1 cellular context compared by ENCODE assay signal in the genomic region with DNA sequence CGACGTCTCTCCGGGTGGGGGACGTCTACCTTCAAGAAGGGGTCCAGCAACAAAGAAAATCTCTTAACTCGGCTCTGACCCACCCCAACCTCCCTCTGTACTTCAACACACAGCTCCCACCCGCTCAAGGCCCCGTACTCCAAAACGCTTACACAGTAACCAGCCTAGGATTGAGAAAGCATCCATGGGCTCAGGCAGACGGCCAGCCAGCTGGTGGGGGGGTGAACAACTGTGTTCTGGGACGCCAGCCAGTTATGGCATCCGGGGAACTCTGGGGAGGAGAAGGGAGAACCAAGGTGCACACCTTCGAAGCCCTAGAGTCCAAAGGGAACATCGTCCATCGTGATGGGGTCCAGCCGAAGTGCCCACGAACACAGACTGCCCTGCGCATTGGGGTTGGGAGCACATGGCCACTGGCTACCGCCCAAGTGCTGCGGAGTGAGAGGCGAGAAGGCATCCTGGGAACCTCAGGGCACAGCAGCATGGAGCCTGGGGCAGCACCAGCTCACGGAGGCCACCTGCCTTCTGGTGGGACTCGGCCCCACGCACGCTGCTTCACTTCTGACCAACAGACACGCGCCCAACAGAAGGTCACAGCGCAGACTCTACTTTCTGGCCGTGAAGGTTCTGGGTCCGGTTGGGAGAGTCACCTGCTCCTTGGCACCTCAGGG.
TF ChIP-seq lines count a peak whose summit lies in the region.

No MANE protein-coding gene starts in this region.

TF ChIP-seq in HepG2, 621 proteins besides CTCF, POLR2A, EP300 and RAD21 (continued from another document and continues in another):
- TF ChIP-seq, protein P1, sequence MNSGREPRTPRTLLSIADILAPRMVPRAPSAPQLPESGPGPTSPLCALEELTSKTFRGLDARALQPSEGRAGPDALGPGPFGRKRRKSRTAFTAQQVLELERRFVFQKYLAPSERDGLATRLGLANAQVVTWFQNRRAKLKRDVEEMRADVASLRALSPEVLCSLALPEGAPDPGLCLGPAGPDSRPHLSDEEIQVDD (CRISPR knock-in tag; IDR thresholded peaks at IDR 0.05; ENCODE audit: borderline replicate concordance) = peak; percentile 23; the same call in 1 of the 2 replicates
- TF ChIP-seq ZNF446 (CRISPR knock-in tag; IDR thresholded peaks at IDR 0.05) (no peak), SRF (IDR thresholded peaks at IDR 0.05; ENCODE audit: low read depth, low read length) (no peak), U2AF1 (optimal IDR thresholded peaks at IDR 0.05; ENCODE audit: low read depth, low read length) (no peak), HNRNPK (IDR thresholded peaks at IDR 0.05; ENCODE audit: low read depth, low read length, poor library complexity, severe bottlenecking) (no peak), DNMT3B (CRISPR knock-in tag; conservative IDR thresholded peaks at IDR 0.05) (0 out of 2 replicates have a peak, but pooled peaks have one; percentile 60), PRPF4 (IDR thresholded peaks at IDR 0.05; ENCODE audit: low read depth, low read length, poor library complexity, severe bottlenecking) (no peak), NFE2 (CRISPR knock-in tag; IDR thresholded peaks at IDR 0.05) (no peak), ZIK1 (CRISPR knock-in tag; IDR thresholded peaks at IDR 0.05; ENCODE audit: borderline replicate concordance, low read depth) (no peak), FOXK1 (CRISPR knock-in tag; IDR thresholded peaks at IDR 0.05; ENCODE audit: borderline replicate concordance, low read depth) (peak; percentile 17; the same call in 1 of the 2 replicates), ZBTB3 (CRISPR knock-in tag; IDR thresholded peaks at IDR 0.05; ENCODE audit: borderline replicate concordance, low read depth) (0 out of 2 replicates have a peak, but pooled peaks have one; percentile 62), ZNF276 (CRISPR knock-in tag; IDR thresholded peaks at IDR 0.05; ENCODE audit: low read depth) (peak; percentile 86; the same call in 1 of the 2 replicates), SMAD1 (CRISPR knock-in tag; IDR thresholded peaks at IDR 0.05; ENCODE audit: borderline replicate concordance, low read depth) (no peak), NR2F6 (IDR thresholded peaks at IDR 0.05) (no peak), NR2F6 (CRISPR knock-in tag; IDR thresholded peaks at IDR 0.05) (0 out of 2 replicates have a peak, but pooled peaks have one; percentile 28), AGO1 (IDR thresholded peaks at IDR 0.05; ENCODE audit: low read depth, low read length, poor library complexity, severe bottlenecking) (peak; percentile 100), ZNF597 (CRISPR knock-in tag; IDR thresholded peaks at IDR 0.05) (no peak), E2F1 (CRISPR knock-in tag; IDR thresholded peaks at IDR 0.05) (no peak), ATF7-NPFF (CRISPR knock-in tag; IDR thresholded peaks at IDR 0.05; ENCODE audit: low read depth) (no peak), HDAC1 (CRISPR knock-in tag; IDR thresholded peaks at IDR 0.05) (no peak), ZNF550 (CRISPR knock-in tag; IDR thresholded peaks at IDR 0.05; ENCODE audit: borderline replicate concordance) (no peak), ZBED4 (CRISPR knock-in tag; IDR thresholded peaks at IDR 0.05; ENCODE audit: borderline replicate concordance) (no peak), NCOR1 (IDR thresholded peaks at IDR 0.05; ENCODE audit: borderline replicate concordance, low read length) (peak; percentile 43; the same call in 1 of the 2 replicates), DMAP1 (CRISPR knock-in tag; IDR thresholded peaks at IDR 0.05) (no peak), MAF1 (CRISPR knock-in tag; IDR thresholded peaks at IDR 0.05; ENCODE audit: borderline replicate concordance) (no peak), SMYD3 (CRISPR knock-in tag; IDR thresholded peaks at IDR 0.05) (peak; percentile 78; the same call in 1 of the 2 replicates), NR3C1 (CRISPR knock-in tag; IDR thresholded peaks at IDR 0.05) (no peak), ZNF460 (CRISPR knock-in tag; IDR thresholded peaks at IDR 0.05; ENCODE audit: borderline replicate concordance) (no peak), ZBTB34 (CRISPR knock-in tag; IDR thresholded peaks at IDR 0.05) (peak; percentile 87; the same call in 1 of the 2 replicates), MED13 (CRISPR knock-in tag; IDR thresholded peaks at IDR 0.05) (peak; percentile 85), FOXM1 (CRISPR knock-in tag; IDR thresholded peaks at IDR 0.05) (no peak), HDAC6 (IDR thresholded peaks at IDR 0.05; ENCODE audit: low read depth, low read length) (no peak), HNF4A (CRISPR knock-in tag; IDR thresholded peaks at IDR 0.05) (peak; percentile 61), ZFX (CRISPR knock-in tag; IDR thresholded peaks at IDR 0.05; ENCODE audit: low read depth) (peak; percentile 48; the same call in 1 of the 2 replicates)
- TF ChIP-seq, protein P2, sequence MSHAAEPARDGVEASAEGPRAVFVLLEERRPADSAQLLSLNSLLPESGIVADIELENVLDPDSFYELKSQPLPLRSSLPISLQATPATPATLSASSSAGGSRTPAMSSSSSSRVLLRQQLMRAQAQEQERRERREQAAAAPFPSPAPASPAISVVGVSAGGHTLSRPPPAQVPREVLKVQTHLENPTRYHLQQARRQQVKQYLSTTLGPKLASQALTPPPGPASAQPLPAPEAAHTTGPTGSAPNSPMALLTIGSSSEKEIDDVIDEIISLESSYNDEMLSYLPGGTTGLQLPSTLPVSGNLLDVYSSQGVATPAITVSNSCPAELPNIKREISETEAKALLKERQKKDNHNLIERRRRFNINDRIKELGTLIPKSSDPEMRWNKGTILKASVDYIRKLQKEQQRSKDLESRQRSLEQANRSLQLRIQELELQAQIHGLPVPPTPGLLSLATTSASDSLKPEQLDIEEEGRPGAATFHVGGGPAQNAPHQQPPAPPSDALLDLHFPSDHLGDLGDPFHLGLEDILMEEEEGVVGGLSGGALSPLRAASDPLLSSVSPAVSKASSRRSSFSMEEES (CRISPR knock-in tag; IDR thresholded peaks at IDR 0.05) = no peak; the same call in 1 of the 2 replicates
- TF ChIP-seq, protein P3, sequence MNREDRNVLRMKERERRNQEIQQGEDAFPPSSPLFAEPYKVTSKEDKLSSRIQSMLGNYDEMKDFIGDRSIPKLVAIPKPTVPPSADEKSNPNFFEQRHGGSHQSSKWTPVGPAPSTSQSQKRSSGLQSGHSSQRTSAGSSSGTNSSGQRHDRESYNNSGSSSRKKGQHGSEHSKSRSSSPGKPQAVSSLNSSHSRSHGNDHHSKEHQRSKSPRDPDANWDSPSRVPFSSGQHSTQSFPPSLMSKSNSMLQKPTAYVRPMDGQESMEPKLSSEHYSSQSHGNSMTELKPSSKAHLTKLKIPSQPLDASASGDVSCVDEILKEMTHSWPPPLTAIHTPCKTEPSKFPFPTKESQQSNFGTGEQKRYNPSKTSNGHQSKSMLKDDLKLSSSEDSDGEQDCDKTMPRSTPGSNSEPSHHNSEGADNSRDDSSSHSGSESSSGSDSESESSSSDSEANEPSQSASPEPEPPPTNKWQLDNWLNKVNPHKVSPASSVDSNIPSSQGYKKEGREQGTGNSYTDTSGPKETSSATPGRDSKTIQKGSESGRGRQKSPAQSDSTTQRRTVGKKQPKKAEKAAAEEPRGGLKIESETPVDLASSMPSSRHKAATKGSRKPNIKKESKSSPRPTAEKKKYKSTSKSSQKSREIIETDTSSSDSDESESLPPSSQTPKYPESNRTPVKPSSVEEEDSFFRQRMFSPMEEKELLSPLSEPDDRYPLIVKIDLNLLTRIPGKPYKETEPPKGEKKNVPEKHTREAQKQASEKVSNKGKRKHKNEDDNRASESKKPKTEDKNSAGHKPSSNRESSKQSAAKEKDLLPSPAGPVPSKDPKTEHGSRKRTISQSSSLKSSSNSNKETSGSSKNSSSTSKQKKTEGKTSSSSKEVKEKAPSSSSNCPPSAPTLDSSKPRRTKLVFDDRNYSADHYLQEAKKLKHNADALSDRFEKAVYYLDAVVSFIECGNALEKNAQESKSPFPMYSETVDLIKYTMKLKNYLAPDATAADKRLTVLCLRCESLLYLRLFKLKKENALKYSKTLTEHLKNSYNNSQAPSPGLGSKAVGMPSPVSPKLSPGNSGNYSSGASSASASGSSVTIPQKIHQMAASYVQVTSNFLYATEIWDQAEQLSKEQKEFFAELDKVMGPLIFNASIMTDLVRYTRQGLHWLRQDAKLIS (CRISPR knock-in tag; IDR thresholded peaks at IDR 0.05) = no peak; the same call in 1 of the 2 replicates
- TF ChIP-seq, protein P4, sequence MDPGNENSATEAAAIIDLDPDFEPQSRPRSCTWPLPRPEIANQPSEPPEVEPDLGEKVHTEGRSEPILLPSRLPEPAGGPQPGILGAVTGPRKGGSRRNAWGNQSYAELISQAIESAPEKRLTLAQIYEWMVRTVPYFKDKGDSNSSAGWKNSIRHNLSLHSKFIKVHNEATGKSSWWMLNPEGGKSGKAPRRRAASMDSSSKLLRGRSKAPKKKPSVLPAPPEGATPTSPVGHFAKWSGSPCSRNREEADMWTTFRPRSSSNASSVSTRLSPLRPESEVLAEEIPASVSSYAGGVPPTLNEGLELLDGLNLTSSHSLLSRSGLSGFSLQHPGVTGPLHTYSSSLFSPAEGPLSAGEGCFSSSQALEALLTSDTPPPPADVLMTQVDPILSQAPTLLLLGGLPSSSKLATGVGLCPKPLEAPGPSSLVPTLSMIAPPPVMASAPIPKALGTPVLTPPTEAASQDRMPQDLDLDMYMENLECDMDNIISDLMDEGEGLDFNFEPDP (CRISPR knock-in tag; conservative IDR thresholded peaks at IDR 0.05) = no peak
- TF ChIP-seq, protein P5, sequence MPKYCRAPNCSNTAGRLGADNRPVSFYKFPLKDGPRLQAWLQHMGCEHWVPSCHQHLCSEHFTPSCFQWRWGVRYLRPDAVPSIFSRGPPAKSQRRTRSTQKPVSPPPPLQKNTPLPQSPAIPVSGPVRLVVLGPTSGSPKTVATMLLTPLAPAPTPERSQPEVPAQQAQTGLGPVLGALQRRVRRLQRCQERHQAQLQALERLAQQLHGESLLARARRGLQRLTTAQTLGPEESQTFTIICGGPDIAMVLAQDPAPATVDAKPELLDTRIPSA (CRISPR knock-in tag; IDR thresholded peaks at IDR 0.05; ENCODE audit: borderline replicate concordance) = no peak
- TF ChIP-seq, protein P6, sequence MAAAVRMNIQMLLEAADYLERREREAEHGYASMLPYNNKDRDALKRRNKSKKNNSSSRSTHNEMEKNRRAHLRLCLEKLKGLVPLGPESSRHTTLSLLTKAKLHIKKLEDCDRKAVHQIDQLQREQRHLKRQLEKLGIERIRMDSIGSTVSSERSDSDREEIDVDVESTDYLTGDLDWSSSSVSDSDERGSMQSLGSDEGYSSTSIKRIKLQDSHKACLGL (CRISPR knock-in tag; IDR thresholded peaks at IDR 0.05) = peak; percentile 60; the same call in 1 of the 2 replicates
